Comparison of ENCODE assay signal across 18 cellular contexts in the genomic region with DNA sequence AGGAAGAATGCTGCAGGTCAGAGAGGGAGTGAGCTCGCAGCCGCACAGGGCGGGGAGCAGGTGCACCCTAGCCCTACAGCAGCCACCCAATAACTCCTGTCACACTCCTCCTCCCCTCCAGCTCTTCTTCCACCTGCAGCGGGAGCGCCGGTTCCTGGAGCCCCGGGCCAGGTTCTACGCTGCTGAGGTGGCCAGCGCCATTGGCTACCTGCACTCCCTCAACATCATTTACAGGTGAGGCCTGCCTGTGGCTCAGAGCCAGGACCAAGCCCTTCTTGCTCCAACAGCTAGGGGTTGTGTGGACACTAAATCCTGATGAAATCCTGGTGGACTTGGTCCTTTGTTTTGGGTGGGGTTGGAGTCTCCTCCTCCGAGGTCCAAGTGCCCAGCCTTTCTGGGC. TPM values are rescaled to one million over a fixed set of nuclear protein-coding genes. Genes with fewer than 3 reads are reported as not detected.
DNase-seq lines count a peak whose midpoint lies in the region; ATAC-seq and TF ChIP-seq lines count a peak whose summit lies in the region.
"Had no signal": no experiment of that assay in that cellular context is flagged by ENCODE, and none has a peak within 500 bp of the region (broad histone marks: within the 10 kb centered on the region; RNA-seq: fewer than 3 reads in every experiment).

No MANE protein-coding gene starts in this region.

- H3K9me3 ChIP-seq in heart left ventricle = no peaks in the 10 kb centered on the region
- no peaks in the 10 kb centered on the region for H3K9me3 ChIP-seq in right lobe of liver
- no peaks in the 10 kb centered on the region for H3K9me3 ChIP-seq in transverse colon
- H3K9me3 ChIP-seq: A549, Caco-2 had no signal

- H3K9me3 Mint-ChIP-seq in activated naive CD4-positive, alpha-beta T cell treated with anti-CD3 and anti-CD28 coated beads for 36 hours = no peaks in the 10 kb centered on the region
- H3K9me3 Mint-ChIP-seq in activated T-helper 1 cell treated with anti-CD3 and anti-CD28 coated beads, Interleukin-12 subunit alpha, Interleukin-12 subunit beta, Interleukin-2, Interleukin-4 antibody, amounts not matched to agents 30 ng/mL and 10 ng/mL and 1 ng/mL, durations not matched to agents 14 hours and 24 hours and 36 hours = no peaks in the 10 kb centered on the region
- H3K9me3 Mint-ChIP-seq: CD4-positive, alpha-beta T cell; H9 had no signal

- no peak for TF ChIP-seq EP300 in transverse colon (IDR thresholded peaks at IDR 0.05; ENCODE audit: low read depth)

- H3K36me3 ChIP-seq in heart left ventricle (no peaks in the 10 kb centered on the region), right lobe of liver (peaks cover 0 to 83% (median 35%) of the 10 kb centered on the region in 4 donors), transverse colon (no peaks in the 10 kb centered on the region)

- H3K27ac Mint-ChIP-seq in activated naive CD4-positive, alpha-beta T cell treated with anti-CD3 and anti-CD28 coated beads for 36 hours = no peak overlapping the region
- no peak overlapping the region for H3K27ac Mint-ChIP-seq in activated T-helper 1 cell treated with anti-CD3 and anti-CD28 coated beads, Interleukin-12 subunit alpha, Interleukin-12 subunit beta, Interleukin-2, Interleukin-4 antibody, amounts not matched to agents 30 ng/mL and 10 ng/mL and 1 ng/mL, durations not matched to agents 14 hours and 24 hours and 36 hours
- H3K27ac Mint-ChIP-seq: CD4-positive, alpha-beta T cell had no signal

- ATAC-seq in heart left ventricle (no peak), right lobe of liver (peak in 3 of 4 donors; percentile 5 to 67 (median 16))
- ATAC-seq: A549 had no signal

- CTCF ChIA-PET in activated naive CD4-positive, alpha-beta T cell treated with anti-CD3 and anti-CD28 coated beads for 36 hours (lab: Charles Lee) = interaction anchor here (1.2 kb wide), 1 partner anchor 34 kb away, joined by 3 read pairs; no protein-coding TSS in a partner anchor

- H3K27ac ChIP-seq in heart left ventricle = no peak overlapping the region
- H3K27ac ChIP-seq in right lobe of liver = no peak overlapping the region
- H3K27ac ChIP-seq in transverse colon = peak overlapping the region; percentile 9 to 45 (median 36)
- H3K27ac ChIP-seq: 22Rv1, A549, C4-2B, HL-60 had no signal

- in situ Hi-C loops in transverse colon (cut with MboI; ENCODE audit: low pct_ligation_motif_present in 1 of 4, low pct_unique_long_range_greater_than_20kb in 1 of 4, low sequenced_read_pairs in 3 of 4) = no loop called here

- intact Hi-C loops in cardiac septum (cut with DNase I) = no loop called here
- intact Hi-C loops in heart left ventricle (cut with DNase I) = no loop called here
- intact Hi-C loops in right lobe of liver (cut with DNase I) = no loop called here
- intact Hi-C loops in posterior vena cava (cut with DNase I) = no loop called here
- intact Hi-C loops in transverse colon (cut with DNase I; ENCODE audit: low total_unique reads) = no loop called here
- intact Hi-C loops in activated naive CD4-positive, alpha-beta T cell treated with anti-CD3 and anti-CD28 coated beads for 36 hours (cut with micrococcal nuclease) = no loop called here
- intact Hi-C loops in activated T-helper 1 cell treated with anti-CD3 and anti-CD28 coated beads, Interleukin-12 subunit alpha, Interleukin-12 subunit beta, Interleukin-2, Interleukin-4 antibody, amounts not matched to agents 30 ng/mL and 10 ng/mL and 1 ng/mL, durations not matched to agents 14 hours and 24 hours and 36 hours (cut with micrococcal nuclease) = no loop called here

- H3K4me3 ChIP-seq in heart left ventricle (no peak overlapping the region), right lobe of liver (no peak overlapping the region), transverse colon (no peak overlapping the region)
- H3K4me3 ChIP-seq: A549 had no signal

- H3K4me1 Mint-ChIP-seq in activated naive CD4-positive, alpha-beta T cell treated with anti-CD3 and anti-CD28 coated beads for 36 hours (ENCODE audit: low read depth) = no peaks in the 10 kb centered on the region
- no peaks in the 10 kb centered on the region for H3K4me1 Mint-ChIP-seq in activated T-helper 1 cell treated with anti-CD3 and anti-CD28 coated beads, Interleukin-12 subunit alpha, Interleukin-12 subunit beta, Interleukin-2, Interleukin-4 antibody, amounts not matched to agents 30 ng/mL and 10 ng/mL and 1 ng/mL, durations not matched to agents 14 hours and 24 hours and 36 hours (ENCODE audit: low read depth)

- no peaks in the 10 kb centered on the region for H3K36me3 Mint-ChIP-seq in activated naive CD4-positive, alpha-beta T cell treated with anti-CD3 and anti-CD28 coated beads for 36 hours (ENCODE audit: low read depth)
- no peaks in the 10 kb centered on the region for H3K36me3 Mint-ChIP-seq in activated T-helper 1 cell treated with anti-CD3 and anti-CD28 coated beads, Interleukin-12 subunit alpha, Interleukin-12 subunit beta, Interleukin-2, Interleukin-4 antibody, amounts not matched to agents 30 ng/mL and 10 ng/mL and 1 ng/mL, durations not matched to agents 14 hours and 24 hours and 36 hours (ENCODE audit: low read depth)

- no peak overlapping the region for H3K4me3 Mint-ChIP-seq in activated naive CD4-positive, alpha-beta T cell treated with anti-CD3 and anti-CD28 coated beads for 36 hours
- H3K4me3 Mint-ChIP-seq in activated T-helper 1 cell treated with anti-CD3 and anti-CD28 coated beads, Interleukin-12 subunit alpha, Interleukin-12 subunit beta, Interleukin-2, Interleukin-4 antibody, amounts not matched to agents 30 ng/mL and 10 ng/mL and 1 ng/mL, durations not matched to agents 14 hours and 24 hours and 36 hours = no peak overlapping the region
- H3K4me3 Mint-ChIP-seq: CD4-positive, alpha-beta T cell; H9 had no signal

- no peak for TF ChIP-seq CTCF in heart left ventricle (IDR thresholded peaks at IDR 0.05)
- no peak for TF ChIP-seq CTCF in right lobe of liver (IDR thresholded peaks at IDR 0.05)
- TF ChIP-seq CTCF in transverse colon (IDR thresholded peaks at IDR 0.05) = peak in 2 of 5 experiments; percentile 12 to 28

- H3K4me1 ChIP-seq in heart left ventricle (no peaks in the 10 kb centered on the region), right lobe of liver (no peaks in the 10 kb centered on the region), transverse colon (peaks cover 0 to 10% (median 3%) of the 10 kb centered on the region in 4 donors)
- H3K4me1 ChIP-seq: A549, Caco-2 had no signal

- TF ChIP-seq POLR2A in heart left ventricle (IDR thresholded peaks at IDR 0.05) (no peak), right lobe of liver (IDR thresholded peaks at IDR 0.05) (no peak), transverse colon (IDR thresholded peaks at IDR 0.05) (no peak)

- H3K27me3 ChIP-seq in heart left ventricle (no peaks in the 10 kb centered on the region), right lobe of liver (no peaks in the 10 kb centered on the region), transverse colon (no peaks in the 10 kb centered on the region)

- H3K27me3 Mint-ChIP-seq in activated naive CD4-positive, alpha-beta T cell treated with anti-CD3 and anti-CD28 coated beads for 36 hours (ENCODE audit: low read depth) = no peaks in the 10 kb centered on the region
- no peaks in the 10 kb centered on the region for H3K27me3 Mint-ChIP-seq in activated T-helper 1 cell treated with anti-CD3 and anti-CD28 coated beads, Interleukin-12 subunit alpha, Interleukin-12 subunit beta, Interleukin-2, Interleukin-4 antibody, amounts not matched to agents 30 ng/mL and 10 ng/mL and 1 ng/mL, durations not matched to agents 14 hours and 24 hours and 36 hours (ENCODE audit: insufficient read depth)
- H3K27me3 Mint-ChIP-seq: CD4-positive, alpha-beta T cell had no signal

- WGBS in heart left ventricle, 4 donors = 90 to 95% (median 92%) methylated on average over 7 to 10 of the region's 10 CpGs
- WGBS in right lobe of liver (ENCODE audit: insufficient coverage, low coverage, low lambda C conversion rate, missing lambda C conversion rate) = 62% methylated on average over 3 of the region's 10 CpGs
- WGBS in transverse colon (ENCODE audit: low coverage in 1 of 2), 2 donors = 40 to 60% methylated on average over 4 to 10 of the region's 10 CpGs

- DNase-seq in cardiac septum (ENCODE audit: low spot score) (peak; percentile 51), heart left ventricle (no peak), right lobe of liver (peak in 2 of 3 donors; percentile 68 to 71), posterior vena cava (ENCODE audit: low spot score) (peak; percentile 48), transverse colon (peak; percentile 69)
- DNase-seq in activated naive CD4-positive, alpha-beta T cell treated with anti-CD3 and anti-CD28 coated beads for 36 hours = no peak
- DNase-seq in stimulated activated CD4-positive, alpha-beta T cell treated with anti-CD3 and anti-CD28 coated beads, Interleukin-15, amount 100 ng/mL, for 24 hours = no peak
- no peak for DNase-seq in activated T-helper 1 cell treated with anti-CD3 and anti-CD28 coated beads, Interleukin-12 subunit alpha, Interleukin-12 subunit beta, Interleukin-2, Interleukin-4 antibody, amounts not matched to agents 30 ng/mL and 10 ng/mL and 1 ng/mL, durations not matched to agents 14 hours and 24 hours and 36 hours (ENCODE audit: low spot score)
- DNase-seq: AML-193; Caco-2; CD4-positive, alpha-beta T cell; H9 had no signal

RNA-seq across cellular contexts. Expression of a gene that starts 11.7 kb away (rescaled TPM):
- 0.70 TPM for total RNA-seq in cardiac septum
- total RNA-seq in heart left ventricle = 1 to 10 TPM in 1 of 9 donors, under 1 TPM in 3, not detected in 5; 0.17 to 4.5 (median 0.54) TPM
- polyA plus RNA-seq in heart left ventricle = under 1 TPM; 0.71 to 0.72 TPM
- 10 to 100 TPM; 47.3 to 80.2 (median 66.9) TPM for total RNA-seq in right lobe of liver
- 1 to 10 TPM in 1 of 2 donors, under 1 TPM in 1; 0.76 to 1.3 TPM for total RNA-seq in posterior vena cava
- 100 to 1,000 TPM in 3 of 4 donors, 10 to 100 TPM in 1; 71.6 to 293 (median 149) TPM for total RNA-seq in transverse colon
- total RNA-seq in activated naive CD4-positive, alpha-beta T cell treated with anti-CD3 and anti-CD28 coated beads for 36 hours = under 1 TPM; 0.27 to 0.60 TPM
- 0.17 TPM in 1 of 2 replicates, not detected in the other for total RNA-seq in activated T-helper 1 cell treated with anti-CD3 and anti-CD28 coated beads, Interleukin-12 subunit alpha, Interleukin-12 subunit beta, Interleukin-2, Interleukin-4 antibody, amounts not matched to agents 30 ng/mL and 10 ng/mL and 1 ng/mL, durations not matched to agents 14 hours and 24 hours and 36 hours
- total RNA-seq: H1, H9, HT1080 had no signal

RNA-seq across cellular contexts. Expression of a gene that starts 20.2 kb away (rescaled TPM):
- 10.2 TPM for total RNA-seq in cardiac septum
- 10 to 100 TPM in 2 of 9 donors, 1 to 10 TPM in 7; 4.2 to 15.5 (median 5.7) TPM for total RNA-seq in heart left ventricle
- polyA plus RNA-seq in heart left ventricle = 1 to 10 TPM; 4.8 to 6.3 TPM
- 1 to 10 TPM; 3.4 to 6.0 (median 4.1) TPM for total RNA-seq in right lobe of liver
- 10 to 100 TPM; 26.7 to 30.1 TPM for total RNA-seq in posterior vena cava
- total RNA-seq in transverse colon = 10 to 100 TPM in 3 of 4 donors, 1 to 10 TPM in 1; 1.4 to 83.4 (median 19.9) TPM
- 10 to 100 TPM; 14.2 to 15.8 TPM for total RNA-seq in activated naive CD4-positive, alpha-beta T cell treated with anti-CD3 and anti-CD28 coated beads for 36 hours
- total RNA-seq in activated T-helper 1 cell treated with anti-CD3 and anti-CD28 coated beads, Interleukin-12 subunit alpha, Interleukin-12 subunit beta, Interleukin-2, Interleukin-4 antibody, amounts not matched to agents 30 ng/mL and 10 ng/mL and 1 ng/mL, durations not matched to agents 14 hours and 24 hours and 36 hours = 18.3 and 18.7 TPM in 2 replicates

Comparison
In these comparisons a context has a peak if more than half of its experiments do, and no peak if none do; other contexts are left out.
1. DNase-seq: peak in cardiac septum (single experiment), right lobe of liver (2 of 3), posterior vena cava (single experiment) and transverse colon (single experiment); none in heart left ventricle (0 of 5), activated naive CD4-positive, alpha-beta T cell treated with anti-CD3 and anti-CD28 coated beads for 36 hours (single experiment), stimulated activated CD4-positive, alpha-beta T cell treated with anti-CD3 and anti-CD28 coated beads, Interleukin-15, amount 100 ng/mL, for 24 hours (single experiment) and activated T-helper 1 cell treated with anti-CD3 and anti-CD28 coated beads, Interleukin-12 subunit alpha, Interleukin-12 subunit beta, Interleukin-2, Interleukin-4 antibody, amounts not matched to agents 30 ng/mL and 10 ng/mL and 1 ng/mL, durations not matched to agents 14 hours and 24 hours and 36 hours (single experiment).
2. ATAC-seq: peak in right lobe of liver (3 of 4); none in heart left ventricle (0 of 4).
3. H3K27ac ChIP-seq: peak in transverse colon (4 of 4); none in heart left ventricle (0 of 12) and right lobe of liver (0 of 3).
4. RNA of a gene that starts 11.7 kb away (total RNA-seq): 71.6 to 293 TPM in transverse colon and 47.3 to 80.2 TPM in right lobe of liver; 0.76 to 1.3 TPM in posterior vena cava, 0.70 TPM in cardiac septum (single experiment), 0.27 to 0.60 TPM in activated naive CD4-positive, alpha-beta T cell treated with anti-CD3 and anti-CD28 coated beads for 36 hours, 0.17 to 4.5 TPM in heart left ventricle and 0.17 TPM in activated T-helper 1 cell treated with anti-CD3 and anti-CD28 coated beads, Interleukin-12 subunit alpha, Interleukin-12 subunit beta, Interleukin-2, Interleukin-4 antibody, amounts not matched to agents 30 ng/mL and 10 ng/mL and 1 ng/mL, durations not matched to agents 14 hours and 24 hours and 36 hours; every median in the first group is over 4 times any median in the second.